ENCODE assay signal across 8 cellular contexts in genomic region chr12:111405149-111405855, GRCh38. TPM values are rescaled to one million over a fixed set of nuclear protein-coding genes. Genes with fewer than 3 reads are reported as not detected.
A peak's percentile ranks its signal among the peaks of the same experiment; 100 is the strongest.
DNase-seq lines count a peak whose midpoint lies in the region; ATAC-seq and TF ChIP-seq lines count a peak whose summit lies in the region.

No MANE protein-coding gene starts in this region.

- 0 to 1% (median 1%) methylated on average over 55 to 59 of the region's 59 CpGs for WGBS in adipose tissue, 3 donors
- WGBS in heart right ventricle, 2 donors: 1 to 3% methylated on average over 52 to 59 of the region's 59 CpGs

- intact Hi-C loops in heart right ventricle (cut with DNase I) (loop anchor here in 5 of 10 donors (2.0 to 5.0 kb wide), 2 partner anchors 42 to 45 kb away; no protein-coding TSS in a partner anchor), posterior vena cava (cut with DNase I) (no loop called here), upper lobe of right lung (cut with DNase I) (no loop called here)

- H3K4me1 ChIP-seq in heart right ventricle (peaks cover 33 to 74% (median 67%) of the 10 kb centered on the region in 9 donors), upper lobe of right lung (peaks cover 56% of the 10 kb centered on the region)

- H3K27ac ChIP-seq in adipose tissue (ENCODE audit: low read depth, low read length): peak overlapping the region; percentile 55
- H3K27ac ChIP-seq in heart right ventricle: peak overlapping the region; percentile 79 to 100 (median 98)
- peak overlapping the region; percentile 84 for H3K27ac ChIP-seq in upper lobe of right lung

- no peaks in the 10 kb centered on the region for H3K9me3 ChIP-seq in heart right ventricle
- no peaks in the 10 kb centered on the region for H3K9me3 ChIP-seq in upper lobe of right lung

- H3K4me3 ChIP-seq in heart right ventricle (peak overlapping the region; percentile 9 to 97 (median 88)), upper lobe of right lung (peak overlapping the region; percentile 88)

- in situ Hi-C loops in GM13977 (cut with MboI; ENCODE audit: low pct_unique_long_range_greater_than_20kb, low sequenced_read_pairs, unreplicated experiment): no loop called here

- ATAC-seq in HG02852 (IDR thresholded peaks at IDR 0.05; ENCODE audit: unreplicated experiment): peak; percentile 54
- peak; percentile 80 to 90 (median 85) for ATAC-seq in heart right ventricle
- ATAC-seq in upper lobe of right lung: peak; percentile 90

- H3K36me3 ChIP-seq in heart right ventricle: peaks cover 0 to 4% (median 0%) of the 10 kb centered on the region in 9 donors
- H3K36me3 ChIP-seq in upper lobe of right lung: no peaks in the 10 kb centered on the region

- DNase-seq in GM13977 (ENCODE audit: low spot score) (peak; percentile 98), NCI-H1436 treated with DMSO at 0.1 percent for 48 hours (lab: John Stamatoyannopoulos, UW) (peak; percentile 90), SW480 (ENCODE audit: low spot score) (peak; percentile 95), heart right ventricle (peak; percentile 93 to 95), posterior vena cava (ENCODE audit: low spot score) (peak; percentile 98), upper lobe of right lung (peak; percentile 99)

- H3K27me3 ChIP-seq in heart right ventricle (no peaks in the 10 kb centered on the region), upper lobe of right lung (no peaks in the 10 kb centered on the region)

- TF ChIP-seq CTCF in GM13977 (IDR thresholded peaks at IDR 0.05; ENCODE audit: extremely low read depth, insufficient read depth, missing control alignments) (peak; percentile 61), heart right ventricle (IDR thresholded peaks at IDR 0.05) (peak in 8 of 9 donors; percentile 62 to 83 (median 79)), upper lobe of right lung (IDR thresholded peaks at IDR 0.05) (peak; percentile 63)

RNA-seq across cellular contexts. Expression of gene SH2B3, which starts 0.4 kb away (rescaled TPM):
- 10 to 100 TPM in 2 of 3 donors, 1 to 10 TPM in 1; 3.6 to 15.9 (median 14.7) TPM for polyA plus RNA-seq in adipose tissue
- total RNA-seq in heart right ventricle: 10 to 100 TPM; 29.8 to 61.4 (median 39.0) TPM
- polyA plus RNA-seq in heart right ventricle: 10 to 100 TPM in 1 of 2 donors, 1 to 10 TPM in 1; 9.9 to 11.5 TPM
- 10 to 100 TPM; 31.9 to 32.4 TPM for total RNA-seq in posterior vena cava
- 47.1 TPM for total RNA-seq in upper lobe of right lung

RNA-seq across cellular contexts. Expression of gene PHETA1, which starts 36.4 kb away (rescaled TPM):
- 10 to 100 TPM in 1 of 3 donors, 1 to 10 TPM in 2; 7.5 to 14.6 (median 7.5) TPM for polyA plus RNA-seq in adipose tissue
- 10 to 100 TPM; 11.9 to 41.6 (median 18.6) TPM for total RNA-seq in heart right ventricle
- 10 to 100 TPM; 16.9 to 24.1 TPM for polyA plus RNA-seq in heart right ventricle
- 10 to 100 TPM in 1 of 2 donors, 1 to 10 TPM in 1; 8.3 to 10.2 TPM for total RNA-seq in posterior vena cava
- total RNA-seq in upper lobe of right lung: 25.3 TPM

Comparison
In these comparisons a context has a peak if more than half of its experiments do, and no peak if none do; other contexts are left out.
1. Peak in every context shown above with its lines: DNase-seq, ATAC-seq, H3K4me3 ChIP-seq and H3K27ac ChIP-seq.